ENCODE assay signal across 8 cellular contexts in the genomic region with DNA sequence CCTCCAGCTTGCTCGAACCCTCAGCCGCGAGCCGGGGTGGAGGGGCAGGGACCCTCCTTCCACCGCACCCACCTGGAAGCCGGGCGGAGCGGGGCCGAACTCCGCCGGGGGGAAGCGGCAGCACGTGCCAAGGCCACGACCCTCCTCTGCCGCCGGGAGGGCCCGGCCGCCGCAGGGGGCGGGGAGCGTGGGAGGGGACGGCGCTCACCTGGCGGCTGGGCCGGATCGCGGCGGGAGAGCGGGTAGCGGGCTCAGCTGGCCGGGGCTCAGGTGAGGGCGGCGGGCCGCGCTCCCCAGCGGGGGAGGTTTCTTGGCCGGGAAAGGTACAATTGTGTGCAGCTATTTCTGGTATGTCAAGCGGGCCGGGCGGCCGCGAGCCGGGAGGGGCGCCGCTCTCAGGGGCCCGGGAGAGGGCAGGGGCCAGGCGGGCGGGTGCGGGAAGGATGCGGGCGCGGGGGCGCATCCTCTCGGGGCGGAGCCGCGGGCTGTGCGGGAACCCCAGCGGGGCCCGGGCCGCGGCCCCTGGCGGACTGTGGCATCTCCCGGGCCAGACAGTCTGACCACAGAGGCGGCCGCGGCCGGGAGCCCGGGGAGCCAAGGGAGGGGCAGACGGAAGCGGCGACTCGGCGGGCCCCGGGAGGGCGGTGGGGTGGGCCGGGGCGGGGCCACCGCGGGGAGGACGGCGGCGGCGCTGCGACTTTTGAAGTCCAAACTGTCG. TPM values are rescaled to one million over a fixed set of nuclear protein-coding genes. Genes with fewer than 3 reads are reported as not detected.
A peak's percentile ranks its signal among the peaks of the same experiment; 100 is the strongest.
DNase-seq lines count a peak whose midpoint lies in the region; ATAC-seq and TF ChIP-seq lines count a peak whose summit lies in the region.

Gene LMO7 (plus strand): TSS at position 710 of the 718 bp plus-strand sequence. CDS start 328 bp downstream, outside the sequence.

- ATAC-seq in GM18907 (IDR thresholded peaks at IDR 0.05; ENCODE audit: unreplicated experiment) (peak; percentile 67), HG03095 (IDR thresholded peaks at IDR 0.05; ENCODE audit: unreplicated experiment) (peak; percentile 66)

- H3K4me3 Mint-ChIP-seq in activated naive CD4-positive, alpha-beta T cell treated with anti-CD3 and anti-CD28 coated beads, Interleukin-2, amount 50 U/mL, for 24 hours: peak within 1 kb of the TSS; percentile 82

- no peaks in the 10 kb centered on the region for H3K9me3 Mint-ChIP-seq in activated naive CD4-positive, alpha-beta T cell treated with anti-CD3 and anti-CD28 coated beads, Interleukin-2, amount 50 U/mL, for 24 hours

- H3K27ac Mint-ChIP-seq in activated naive CD4-positive, alpha-beta T cell treated with anti-CD3 and anti-CD28 coated beads, Interleukin-2, amount 50 U/mL, for 24 hours: no peak within 1 kb of the TSS

- no peaks in the 10 kb centered on the region for H3K36me3 ChIP-seq in Peyer's patch

- H3K27me3 Mint-ChIP-seq in activated naive CD4-positive, alpha-beta T cell treated with anti-CD3 and anti-CD28 coated beads, Interleukin-2, amount 50 U/mL, for 24 hours: peaks cover 4% of the 10 kb centered on the region

- H3K27me3 ChIP-seq in Peyer's patch: no peaks in the 10 kb centered on the region

- no peak for TF ChIP-seq CTCF in Peyer's patch (IDR thresholded peaks at IDR 0.05)

- peak within 1 kb of the TSS; percentile 64 to 77 (median 73) for H3K4me3 ChIP-seq in Peyer's patch

- H3K36me3 Mint-ChIP-seq in activated naive CD4-positive, alpha-beta T cell treated with anti-CD3 and anti-CD28 coated beads, Interleukin-2, amount 50 U/mL, for 24 hours: peaks cover 1% of the 10 kb centered on the region

- H3K4me1 ChIP-seq in Peyer's patch: peaks cover 0 to 19% (median 5%) of the 10 kb centered on the region in 4 donors

- intact Hi-C loops in cardiac septum (cut with DNase I): no loop called here
- intact Hi-C loops in posterior vena cava (cut with DNase I): no loop called here

- TF ChIP-seq POLR2A in Peyer's patch (IDR thresholded peaks at IDR 0.05): no peak

- H3K9me3 ChIP-seq in Peyer's patch: no peaks in the 10 kb centered on the region

- peak within 1 kb of the TSS in 3 of 4 donors; percentile 30 to 79 (median 49) for H3K27ac ChIP-seq in Peyer's patch

- DNase-seq in AG08395 (ENCODE audit: low spot score) (peak; percentile 87), Peyer's patch (peak; percentile 60 to 79 (median 69)), cardiac septum (ENCODE audit: low spot score) (peak; percentile 81), posterior vena cava (ENCODE audit: low spot score) (peak; percentile 87), NCI-H510A treated with DMSO at 0.1 percent for 48 hours (lab: John Stamatoyannopoulos, UW) (no peak)

- H3K4me1 Mint-ChIP-seq in activated naive CD4-positive, alpha-beta T cell treated with anti-CD3 and anti-CD28 coated beads, Interleukin-2, amount 50 U/mL, for 24 hours: peaks cover 12% of the 10 kb centered on the region

RNA-seq across cellular contexts. Expression of gene LMO7, which starts in this region (rescaled TPM):
- total RNA-seq in Peyer's patch (100 to 1,000 TPM in 3 of 4 donors, 10 to 100 TPM in 1; 74.3 to 365 (median 327) TPM), cardiac septum (473 TPM), posterior vena cava (10 to 100 TPM; 27.4 to 28.8 TPM)
